ENCODE assay signal across 2 cellular contexts in the genomic region with DNA sequence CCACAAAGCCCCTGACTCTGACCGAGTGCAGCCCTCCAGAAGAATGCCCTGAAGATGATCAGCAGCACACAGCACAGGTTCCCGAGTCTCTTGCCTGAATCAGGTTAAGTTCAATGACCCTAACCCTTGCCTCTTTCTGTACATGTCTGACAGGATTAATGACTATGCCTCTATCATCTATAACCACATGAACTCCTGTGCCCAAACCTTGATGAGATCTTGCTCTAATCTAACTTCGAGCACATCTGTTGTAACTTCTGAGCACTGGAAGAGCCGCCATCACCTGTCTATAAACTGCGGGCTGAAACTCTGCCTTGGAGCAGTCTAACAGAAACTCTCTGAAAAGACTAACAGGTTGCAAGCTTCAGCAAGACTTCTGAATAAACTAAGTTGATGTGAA.
TF ChIP-seq lines count a peak whose summit lies in the region.

No MANE protein-coding gene starts in this region.

TF ChIP-seq in liver, 16 proteins besides CTCF, POLR2A, EP300 and RAD21:
- TF ChIP-seq YY1 (IDR thresholded peaks at IDR 0.05) (no peak), RXRA (IDR thresholded peaks at IDR 0.05) (peak in 1 of 2 donors; percentile 36)

TF ChIP-seq in HepG2, 621 proteins besides CTCF, POLR2A, EP300 and RAD21:
- TF ChIP-seq ZNF101 (CRISPR knock-in tag; IDR thresholded peaks at IDR 0.05; ENCODE audit: borderline replicate concordance, low read depth) (no peak), RFXAP (CRISPR knock-in tag; IDR thresholded peaks at IDR 0.05; ENCODE audit: borderline replicate concordance) (no peak), ZNF776 (CRISPR knock-in tag; IDR thresholded peaks at IDR 0.05) (no peak), ZNF441 (CRISPR knock-in tag; IDR thresholded peaks at IDR 0.05; ENCODE audit: borderline replicate concordance) (no peak), ERF (CRISPR knock-in tag; IDR thresholded peaks at IDR 0.05) (no peak), ZNF143 (CRISPR knock-in tag; IDR thresholded peaks at IDR 0.05) (no peak), TAF15 (IDR thresholded peaks at IDR 0.05; ENCODE audit: low read depth, low read length, poor library complexity, severe bottlenecking) (no peak), SSRP1 (CRISPR knock-in tag; IDR thresholded peaks at IDR 0.05) (no peak)
- TF ChIP-seq, protein P1, sequence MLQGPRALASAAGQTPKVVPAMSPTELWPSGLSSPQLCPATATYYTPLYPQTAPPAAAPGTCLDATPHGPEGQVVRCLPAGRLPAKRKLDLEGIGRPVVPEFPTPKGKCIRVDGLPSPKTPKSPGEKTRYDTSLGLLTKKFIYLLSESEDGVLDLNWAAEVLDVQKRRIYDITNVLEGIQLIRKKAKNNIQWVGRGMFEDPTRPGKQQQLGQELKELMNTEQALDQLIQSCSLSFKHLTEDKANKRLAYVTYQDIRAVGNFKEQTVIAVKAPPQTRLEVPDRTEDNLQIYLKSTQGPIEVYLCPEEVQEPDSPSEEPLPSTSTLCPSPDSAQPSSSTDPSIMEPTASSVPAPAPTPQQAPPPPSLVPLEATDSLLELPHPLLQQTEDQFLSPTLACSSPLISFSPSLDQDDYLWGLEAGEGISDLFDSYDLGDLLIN (CRISPR knock-in tag; IDR thresholded peaks at IDR 0.05; ENCODE audit: borderline replicate concordance) = no peak
